8 cellular contexts compared by ENCODE assay signal in the genomic region with DNA sequence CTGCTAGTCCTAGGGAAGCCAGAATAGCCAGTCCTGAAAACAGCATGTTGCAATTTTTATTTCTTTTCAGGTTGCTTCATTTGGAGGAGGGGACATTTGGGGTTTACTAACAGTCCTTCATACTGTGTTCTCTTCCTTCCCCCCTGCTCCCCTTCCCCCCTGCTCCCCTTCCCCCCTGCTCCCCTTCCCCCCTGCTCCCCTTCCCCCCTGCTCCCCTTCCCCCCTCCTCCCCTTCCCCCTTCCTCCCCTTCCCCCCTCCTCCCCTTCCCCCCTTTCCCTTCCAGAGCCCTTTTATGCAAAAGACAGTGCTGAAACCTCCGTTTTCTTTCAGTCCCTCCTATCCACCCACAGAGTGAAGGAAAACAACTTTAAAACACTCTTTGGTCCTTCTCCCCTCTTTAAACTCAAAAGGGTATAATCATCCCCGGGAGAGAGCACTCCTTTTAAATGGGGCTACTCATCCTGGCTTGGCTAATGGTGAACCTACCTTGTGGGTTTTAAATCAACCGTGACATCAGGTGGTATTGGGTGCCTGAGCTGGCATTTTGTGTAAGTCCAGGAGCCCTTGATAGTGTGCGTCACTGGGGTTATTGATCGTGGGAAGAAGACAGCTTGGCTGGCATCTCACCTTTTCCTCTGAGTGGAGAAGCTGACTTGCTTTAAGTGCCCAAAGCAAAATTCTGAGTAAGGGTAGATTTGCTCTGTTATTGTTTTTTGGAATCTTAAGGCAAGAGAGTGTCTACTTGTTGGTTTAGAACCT. TPM values are rescaled to one million over a fixed set of nuclear protein-coding genes. Genes with fewer than 3 reads are reported as not detected.
A peak's percentile ranks its signal among the peaks of the same experiment; 100 is the strongest.
DNase-seq lines count a peak whose midpoint lies in the region; ATAC-seq, FAIRE-seq and TF ChIP-seq lines count a peak whose summit lies in the region.

No MANE protein-coding gene starts in this region.

- ATAC-seq in right lobe of liver (peak in 1 of 4 donors; percentile 2), GM18517 (IDR thresholded peaks at IDR 0.05; ENCODE audit: unreplicated experiment) (no peak), GM21529 (IDR thresholded peaks at IDR 0.05; ENCODE audit: unreplicated experiment) (no peak)

- H3K27me3 ChIP-seq in HL-60 (ENCODE audit: insufficient read depth, poor library complexity, severe bottlenecking): no peaks in the 10 kb centered on the region
- H3K27me3 ChIP-seq in right lobe of liver: no peaks in the 10 kb centered on the region

- WGBS in right lobe of liver (ENCODE audit: insufficient coverage, low coverage, low lambda C conversion rate, missing lambda C conversion rate): 2% methylated on average over 3 of the region's 5 CpGs

- peak; percentile 57 to 74 for DNase-seq in HL-60 (ENCODE audit: low read depth in 1 of 2, low spot score in 1 of 2)
- DNase-seq in RCC 7860 (ENCODE audit: low spot score): peak; percentile 8
- DNase-seq in astrocyte of the spinal cord (ENCODE audit: low read depth, low spot score): no peak
- peak in 1 of 3 donors; percentile 54 for DNase-seq in right lobe of liver
- peak; percentile 31 to 56 for DNase-seq in stimulated activated CD8-positive, alpha-beta memory T cell treated with anti-CD3 and anti-CD28 coated beads, Interleukin-7, amount 100 ng/mL, for 4 hours (ENCODE audit: low read depth in 2 of 2)
- DNase-seq in NCI-H2081 treated with DMSO at 0.1 percent for 48 hours (lab: John Stamatoyannopoulos, UW): no peak

- H3K4me1 ChIP-seq in right lobe of liver: peaks cover 0 to 42% (median 19%) of the 10 kb centered on the region in 4 donors

- intact Hi-C loops in right lobe of liver (cut with DNase I): no loop called here

- TF ChIP-seq CTCF in HL-60 (IDR thresholded peaks at IDR 0.05; ENCODE audit: insufficient read depth, low read length): no peak
- TF ChIP-seq CTCF in astrocyte of the spinal cord (IDR thresholded peaks at IDR 0.05; ENCODE audit: low read depth, low read length): no peak
- TF ChIP-seq CTCF in right lobe of liver (IDR thresholded peaks at IDR 0.05): no peak

- no peaks in the 10 kb centered on the region for H3K36me3 ChIP-seq in right lobe of liver

- in situ Hi-C loops in astrocyte of the spinal cord (cut with HindIII; ENCODE audit: low sequenced_read_pairs): no loop called here

- H3K4me3 ChIP-seq in HL-60 (replicated peaks; ENCODE audit: insufficient read depth, low read length) (peak overlapping the region; percentile 63), astrocyte of the spinal cord (ENCODE audit: low read depth, low read length) (peak overlapping the region; percentile 92), right lobe of liver (peak overlapping the region; percentile 87 to 99 (median 92))

- TF ChIP-seq POLR2A in right lobe of liver (IDR thresholded peaks at IDR 0.05): no peak

- H3K27ac ChIP-seq in HL-60 (replicated peaks) (peak overlapping the region; percentile 98), right lobe of liver (peak overlapping the region in 2 of 3 donors; percentile 63 to 93)

- H3K9me3 ChIP-seq in right lobe of liver: no peaks in the 10 kb centered on the region

- no peak for FAIRE-seq in RCC 7860 (lab: Jason Lieb, UNC)

RNA-seq across cellular contexts. Expression of gene LARP1, which starts 2.6 kb away (rescaled TPM):
- 10 to 100 TPM; 58.2 to 85.7 (median 73.0) TPM for total RNA-seq in right lobe of liver

Comparison
In these comparisons a context has a peak if more than half of its experiments do, and no peak if none do; other contexts are left out.
1. DNase-seq: peak in HL-60 (2 of 2), RCC 7860 (single experiment) and stimulated activated CD8-positive, alpha-beta memory T cell treated with anti-CD3 and anti-CD28 coated beads, Interleukin-7, amount 100 ng/mL, for 4 hours (2 of 2); none in astrocyte of the spinal cord (single experiment) and NCI-H2081 treated with DMSO at 0.1 percent for 48 hours (single experiment).
2. Peak in every context shown above with its lines, with median percentiles within 50 percentile points of each other: H3K4me3 ChIP-seq.